Comparison of ENCODE assay signal across 8 cellular contexts in genomic region chr22:31085493-31085824, GRCh38. TPM values are rescaled to one million over a fixed set of nuclear protein-coding genes. Genes with fewer than 3 reads are reported as not detected.
DNase-seq lines count a peak whose midpoint lies in the region; ATAC-seq and TF ChIP-seq lines count a peak whose summit lies in the region.

No MANE protein-coding gene starts in this region.

- ATAC-seq in stimulated activated naive CD8-positive, alpha-beta T cell treated with anti-CD3 and anti-CD28 coated beads, Interleukin-15, Interleukin-2, amounts not matched to agents 100 U/mL and 50 U/mL, for 24 hours, result no peak
- ATAC-seq in GM18511 (IDR thresholded peaks at IDR 0.05; ENCODE audit: unreplicated experiment) (no peak), omental fat pad (ENCODE audit: low FRiP score) (no peak)

- H3K4me3 Mint-ChIP-seq in stimulated activated naive CD8-positive, alpha-beta T cell treated with anti-CD3 and anti-CD28 coated beads, Interleukin-15, Interleukin-2, amounts not matched to agents 100 ng/mL and 50 ng/mL, for 24 hours, result peak overlapping the region; percentile 92
- peak overlapping the region; percentile 70 for H3K4me3 Mint-ChIP-seq in chondrocyte (ENCODE audit: unreplicated experiment)
- H3K4me3 Mint-ChIP-seq in type B pancreatic cell, result peak overlapping the region; percentile 84

- DNase-seq in stimulated activated naive CD8-positive, alpha-beta T cell treated with anti-CD3 and anti-CD28 coated beads, Interleukin-15, Interleukin-2, amounts not matched to agents 100 U/mL and 50 U/mL, for 24 hours, result no peak
- DNase-seq in chondrocyte (ENCODE audit: low spot score) (no peak), lung microvascular endothelial cell (ENCODE audit: low read depth in 2 of 2) (peak; percentile 34 to 67), type B pancreatic cell (ENCODE audit: extremely low spot score, unreplicated experiment) (no peak), omental fat pad (ENCODE audit: low spot score) (no peak), GM19238 (ENCODE audit: insufficient read length, low spot score) (no peak)

- no peaks in the 10 kb centered on the region for H3K27me3 Mint-ChIP-seq in stimulated activated naive CD8-positive, alpha-beta T cell treated with anti-CD3 and anti-CD28 coated beads, Interleukin-15, Interleukin-2, amounts not matched to agents 100 ng/mL and 50 ng/mL, for 24 hours
- no peaks in the 10 kb centered on the region for H3K27me3 Mint-ChIP-seq in chondrocyte (ENCODE audit: low read depth)
- H3K27me3 Mint-ChIP-seq in type B pancreatic cell, result no peaks in the 10 kb centered on the region

- peak overlapping the region; percentile 85 for H3K27ac Mint-ChIP-seq in stimulated activated naive CD8-positive, alpha-beta T cell treated with anti-CD3 and anti-CD28 coated beads, Interleukin-15, Interleukin-2, amounts not matched to agents 100 ng/mL and 50 ng/mL, for 24 hours
- H3K27ac Mint-ChIP-seq in chondrocyte (ENCODE audit: unreplicated experiment), result peak overlapping the region; percentile 77
- H3K27ac Mint-ChIP-seq in type B pancreatic cell, result peak overlapping the region; percentile 26

- no peaks in the 10 kb centered on the region for H3K9me3 Mint-ChIP-seq in stimulated activated naive CD8-positive, alpha-beta T cell treated with anti-CD3 and anti-CD28 coated beads, Interleukin-15, Interleukin-2, amounts not matched to agents 100 ng/mL and 50 ng/mL, for 24 hours
- H3K9me3 Mint-ChIP-seq in chondrocyte (ENCODE audit: low read depth), result no peaks in the 10 kb centered on the region
- H3K9me3 Mint-ChIP-seq in type B pancreatic cell, result no peaks in the 10 kb centered on the region

- H3K36me3 Mint-ChIP-seq in stimulated activated naive CD8-positive, alpha-beta T cell treated with anti-CD3 and anti-CD28 coated beads, Interleukin-15, Interleukin-2, amounts not matched to agents 100 ng/mL and 50 ng/mL, for 24 hours (ENCODE audit: low read depth), result peaks cover 3% of the 10 kb centered on the region
- H3K36me3 Mint-ChIP-seq in chondrocyte (ENCODE audit: low read depth) (peaks cover 3% of the 10 kb centered on the region), type B pancreatic cell (no peaks in the 10 kb centered on the region)

- TF ChIP-seq CTCF in chondrocyte (IDR thresholded peaks at IDR 0.05) (no peak), type B pancreatic cell (conservative IDR thresholded peaks at IDR 0.05) (peak; percentile 7), omental fat pad (IDR thresholded peaks at IDR 0.05) (no peak)

- H3K4me1 Mint-ChIP-seq in stimulated activated naive CD8-positive, alpha-beta T cell treated with anti-CD3 and anti-CD28 coated beads, Interleukin-15, Interleukin-2, amounts not matched to agents 100 ng/mL and 50 ng/mL, for 24 hours (ENCODE audit: low read depth), result peaks cover 37% of the 10 kb centered on the region
- H3K4me1 Mint-ChIP-seq in chondrocyte (ENCODE audit: low read depth) (peaks cover 38% of the 10 kb centered on the region), type B pancreatic cell (ENCODE audit: unreplicated experiment) (peaks cover 29% of the 10 kb centered on the region)

RNA-seq across cellular contexts. Expression of gene SMTN, which starts 4.3 kb away (rescaled TPM):
- 37.9 to 58.1 TPM (median 47.2 TPM) in 3 replicates for total RNA-seq in chondrocyte
- total RNA-seq in lung microvascular endothelial cell, result 93.1 and 180 TPM in 2 replicates
- total RNA-seq in type B pancreatic cell (ENCODE audit: low replicate concordance), result 27.1 and 54.0 TPM in 2 replicates
- 100 to 1,000 TPM in 1 of 4 donors, 10 to 100 TPM in 3; 29.2 to 116 (median 32.2) TPM for total RNA-seq in omental fat pad

RNA-seq across cellular contexts. Expression of gene SELENOM, which starts 21.9 kb away (rescaled TPM):
- total RNA-seq in chondrocyte, result 200 to 228 TPM (median 217 TPM) in 3 replicates
- 10.3 and 21.8 TPM in 2 replicates for total RNA-seq in lung microvascular endothelial cell
- total RNA-seq in type B pancreatic cell (ENCODE audit: low replicate concordance), result 13.7 and 22.4 TPM in 2 replicates
- total RNA-seq in omental fat pad, result 100 to 1,000 TPM; 162 to 346 (median 230) TPM

RNA-seq across cellular contexts. Expression of gene INPP5J, which starts 37.3 kb away (rescaled TPM):
- total RNA-seq in chondrocyte (3.5 to 5.9 TPM (median 5.2 TPM) in 3 replicates), lung microvascular endothelial cell (under 0.01 TPM in 2 replicates), type B pancreatic cell (ENCODE audit: low replicate concordance) (8.7 and 9.3 TPM in 2 replicates), omental fat pad (under 1 TPM; 0.24 to 0.84 (median 0.42) TPM)

RNA-seq across cellular contexts. Expression of gene PLA2G3, which starts 54.8 kb away (rescaled TPM):
- total RNA-seq in chondrocyte, result 0.07 to 0.13 TPM in 2 of 3 replicates, not detected in the other
- not detected in 2 replicates for total RNA-seq in lung microvascular endothelial cell
- total RNA-seq in type B pancreatic cell (ENCODE audit: low replicate concordance), result 0.14 and 0.75 TPM in 2 replicates
- not detected for total RNA-seq in omental fat pad

Comparison
In these comparisons a context has a peak if more than half of its experiments do, and no peak if none do; other contexts are left out.
1. H3K27ac Mint-ChIP-seq: peak in every context shown above with its lines; median percentile 85 in stimulated activated naive CD8-positive, alpha-beta T cell treated with anti-CD3 and anti-CD28 coated beads, Interleukin-15, Interleukin-2, amounts not matched to agents 100 ng/mL and 50 ng/mL, for 24 hours; 77 in chondrocyte; 26 in type B pancreatic cell.
2. DNase-seq: peak in lung microvascular endothelial cell (2 of 2); none in stimulated activated naive CD8-positive, alpha-beta T cell treated with anti-CD3 and anti-CD28 coated beads, Interleukin-15, Interleukin-2, amounts not matched to agents 100 U/mL and 50 U/mL, for 24 hours (single experiment), chondrocyte (single experiment), type B pancreatic cell (single experiment), omental fat pad (single experiment) and GM19238 (single experiment).
3. Peak in every context shown above with its lines, with median percentiles within 50 percentile points of each other: H3K4me3 Mint-ChIP-seq.